Comparison of ENCODE assay signal across 11 cellular contexts in the genomic region with DNA sequence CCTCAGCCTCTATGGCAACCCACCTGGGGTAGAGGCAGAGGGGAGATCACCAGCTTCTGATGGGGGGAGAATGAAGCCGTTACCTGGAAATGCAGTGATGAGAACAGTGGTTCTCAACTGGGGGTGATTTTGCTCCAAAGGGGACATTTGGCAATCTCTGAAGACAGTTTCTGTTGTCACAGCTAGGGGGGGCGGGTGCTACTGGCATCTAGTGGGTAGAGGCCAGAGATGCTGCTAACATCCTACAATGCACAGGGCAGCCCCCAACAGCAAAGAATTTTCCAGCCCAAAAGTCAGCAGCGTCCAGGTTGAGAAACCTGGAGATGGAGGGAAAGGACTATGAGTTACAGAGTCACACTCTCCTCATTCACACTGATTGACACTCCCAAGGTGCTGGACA.
A peak's percentile ranks its signal among the peaks of the same experiment; 100 is the strongest.
DNase-seq lines count a peak whose midpoint lies in the region; ATAC-seq and TF ChIP-seq lines count a peak whose summit lies in the region.
"Had no signal": no experiment of that assay in that cellular context is flagged by ENCODE, and none has a peak within 500 bp of the region (broad histone marks: within the 10 kb centered on the region; RNA-seq: fewer than 3 reads in every experiment).

No MANE protein-coding gene starts in this region.

- in situ Hi-C loops in gastrocnemius medialis (cut with MboI; ENCODE audit: low sequenced_read_pairs in 4 of 4) = loop anchor here in 2 of 4 donors (25.0 kb wide), 1 partner anchor 286 kb away; no protein-coding TSS in a partner anchor

- 86 to 100% (median 87%) methylated on average over 2 to 3 of the region's 3 CpGs for WGBS in adrenal gland, 4 donors

- peak overlapping the region; percentile 30 to 60 (median 40) for H3K27ac ChIP-seq in gastrocnemius medialis
- peak overlapping the region in 1 of 5 donors; percentile 53 for H3K27ac ChIP-seq in adrenal gland

- H3K4me3 ChIP-seq in endocrine pancreas (ENCODE audit: control insufficient read depth, insufficient read depth, low read length) = peak overlapping the region; percentile 50
- H3K4me3 ChIP-seq in gastrocnemius medialis = no peak overlapping the region
- H3K4me3 ChIP-seq in adrenal gland = no peak overlapping the region

- H3K36me3 ChIP-seq in endocrine pancreas (ENCODE audit: control insufficient read depth, insufficient read depth, low read length) = no peaks in the 10 kb centered on the region
- H3K36me3 ChIP-seq in gastrocnemius medialis = no peaks in the 10 kb centered on the region
- H3K36me3 ChIP-seq in adrenal gland (replicated peaks in 1 of 2) = no peaks in the 10 kb centered on the region

- no peak for ATAC-seq in gastrocnemius medialis
- ATAC-seq: activated naive CD4-positive, alpha-beta T cell treated with anti-CD3 and anti-CD28 coated beads, Interleukin-2, amount 50 U/mL, for 72 hours had no signal

- DNase-seq in DMS 273 (lab: John Stamatoyannopoulos, UW; ENCODE audit: unreplicated experiment) = peak; percentile 35
- no peak for DNase-seq in DMS 273 treated with DMSO at 0.1 percent for 48 hours (lab: John Stamatoyannopoulos, UW)
- peak; percentile 26 for DNase-seq in NCI-H69 (lab: John Stamatoyannopoulos, UW)
- DNase-seq in gastrocnemius medialis = no peak
- DNase-seq in NCI-H2081 (lab: John Stamatoyannopoulos, UW) = no peak
- DNase-seq in activated CD4-positive, alpha-beta T cell treated with anti-CD3 and anti-CD28 coated beads, Interleukin-2, amount 50 U/mL, for 1 hour = no peak
- no peak for DNase-seq in adrenal gland
- DNase-seq: 8988T, activated B cell treated with CpG ODN at 0.5 μM for 24 hours had no signal

- H3K4me1 ChIP-seq in endocrine pancreas (ENCODE audit: control insufficient read depth, insufficient read depth, low read length) = no peaks in the 10 kb centered on the region
- H3K4me1 ChIP-seq in gastrocnemius medialis = peaks cover 4 to 18% of the 10 kb centered on the region in 2 donors
- peaks cover 8 to 11% of the 10 kb centered on the region in 2 donors for H3K4me1 ChIP-seq in adrenal gland (replicated peaks in 1 of 2)

- TF ChIP-seq POLR2A in gastrocnemius medialis (IDR thresholded peaks at IDR 0.05) (no peak), adrenal gland (IDR thresholded peaks at IDR 0.05) (no peak)

- intact Hi-C loops in gastrocnemius medialis (cut with DNase I; ENCODE audit: low total_unique reads) = no loop called here
- intact Hi-C loops in adrenal gland (cut with DNase I) = no loop called here

- H3K9me3 ChIP-seq in endocrine pancreas (ENCODE audit: control insufficient read depth, low read length) (no peaks in the 10 kb centered on the region), gastrocnemius medialis (no peaks in the 10 kb centered on the region), adrenal gland (replicated peaks in 1 of 3) (no peaks in the 10 kb centered on the region)

- H3K9ac ChIP-seq in endocrine pancreas (ENCODE audit: control insufficient read depth, insufficient read depth, low read length) = no peak overlapping the region

- no peak for TF ChIP-seq CTCF in gastrocnemius medialis (IDR thresholded peaks at IDR 0.05 in 4 of 5, conservative IDR thresholded peaks at IDR 0.05 in 1 of 5)
- no peak for TF ChIP-seq CTCF in adrenal gland (IDR thresholded peaks at IDR 0.05)

- no peaks in the 10 kb centered on the region for H3K27me3 ChIP-seq in endocrine pancreas (ENCODE audit: control insufficient read depth, insufficient read depth, low read length)
- no peaks in the 10 kb centered on the region for H3K27me3 ChIP-seq in gastrocnemius medialis
- H3K27me3 ChIP-seq in adrenal gland = peaks cover 3% of the 10 kb centered on the region

Comparison
In these comparisons a context has a peak if more than half of its experiments do, and no peak if none do; other contexts are left out.
1. DNase-seq: peak in DMS 273 (single experiment) and NCI-H69 (single experiment); none in DMS 273 treated with DMSO at 0.1 percent for 48 hours (single experiment), gastrocnemius medialis (0 of 2), NCI-H2081 (0 of 2), activated CD4-positive, alpha-beta T cell treated with anti-CD3 and anti-CD28 coated beads, Interleukin-2, amount 50 U/mL, for 1 hour (single experiment) and adrenal gland (0 of 7).